ENCODE assay signal across 1 cellular context in the genomic region with DNA sequence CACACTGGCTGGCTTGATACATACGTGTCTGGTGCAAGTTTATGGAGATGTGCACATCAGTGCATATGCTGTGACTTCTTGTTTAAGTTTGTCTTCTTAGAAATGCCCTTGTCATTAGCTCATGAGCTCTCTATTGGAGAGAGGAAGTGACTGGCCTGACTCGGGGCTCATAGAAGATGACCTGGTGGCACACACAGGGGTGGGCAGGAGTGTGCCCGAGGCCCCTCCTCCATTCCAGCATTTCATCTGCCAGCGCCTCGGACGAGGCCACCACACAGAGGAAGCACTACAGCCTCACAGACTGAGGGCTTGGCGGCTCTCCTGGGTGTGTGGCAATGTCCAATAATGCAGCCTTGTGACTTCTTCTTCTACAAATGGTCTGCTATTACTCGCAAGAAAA.
TF ChIP-seq lines count a peak whose summit lies in the region.

No MANE protein-coding gene starts in this region.

TF ChIP-seq in IMR-90, 13 proteins besides CTCF, POLR2A, EP300 and RAD21:
- TF ChIP-seq FOS (IDR thresholded peaks at IDR 0.05; ENCODE audit: low read depth, low read length): no peak
- TF ChIP-seq, protein P1, sequence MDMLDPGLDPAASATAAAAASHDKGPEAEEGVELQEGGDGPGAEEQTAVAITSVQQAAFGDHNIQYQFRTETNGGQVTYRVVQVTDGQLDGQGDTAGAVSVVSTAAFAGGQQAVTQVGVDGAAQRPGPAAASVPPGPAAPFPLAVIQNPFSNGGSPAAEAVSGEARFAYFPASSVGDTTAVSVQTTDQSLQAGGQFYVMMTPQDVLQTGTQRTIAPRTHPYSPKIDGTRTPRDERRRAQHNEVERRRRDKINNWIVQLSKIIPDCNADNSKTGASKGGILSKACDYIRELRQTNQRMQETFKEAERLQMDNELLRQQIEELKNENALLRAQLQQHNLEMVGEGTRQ (IDR thresholded peaks at IDR 0.05; ENCODE audit: low read depth, low read length): no peak
- no peak for TF ChIP-seq SMC3 (IDR thresholded peaks at IDR 0.05; ENCODE audit: low read depth, low read length)
- TF ChIP-seq BHLHE40 (IDR thresholded peaks at IDR 0.05; ENCODE audit: low read depth, low read length): no peak
- TF ChIP-seq MXI1 (IDR thresholded peaks at IDR 0.05; ENCODE audit: borderline replicate concordance, low read depth, low read length): no peak
- TF ChIP-seq RFX5 (IDR thresholded peaks at IDR 0.05; ENCODE audit: low read depth, low read length): no peak
